ENCODE assay signal across 4 cellular contexts in genomic region chr12:8917751-8918150, GRCh38.
TF ChIP-seq lines count a peak whose summit lies in the region.

No MANE protein-coding gene starts in this region.

TF ChIP-seq in GM23338, 12 proteins besides CTCF, POLR2A, EP300 and RAD21 (continues in another document):
- TF ChIP-seq ZNF331 (CRISPR knock-in tag; IDR thresholded peaks at IDR 0.05; ENCODE audit: low read depth), result no peak
- TF ChIP-seq ZNF114 (CRISPR knock-in tag; IDR thresholded peaks at IDR 0.05), result no peak

TF ChIP-seq in IMR-90, 13 proteins besides CTCF, POLR2A, EP300 and RAD21:
- no peak for TF ChIP-seq CEBPB (IDR thresholded peaks at IDR 0.05; ENCODE audit: low read depth, low read length)
- no peak for TF ChIP-seq NFE2L2 (IDR thresholded peaks at IDR 0.05; ENCODE audit: low read depth, low read length)
- TF ChIP-seq BHLHE40 (IDR thresholded peaks at IDR 0.05; ENCODE audit: low read depth, low read length), result no peak
- TF ChIP-seq RFX5 (IDR thresholded peaks at IDR 0.05; ENCODE audit: low read depth, low read length), result no peak
- 0 out of 2 replicates have a peak, but pooled peaks have one; percentile 28 for TF ChIP-seq MAFK (IDR thresholded peaks at IDR 0.05; ENCODE audit: low read depth, low read length)
- TF ChIP-seq FOS (IDR thresholded peaks at IDR 0.05; ENCODE audit: low read depth, low read length), result no peak
- TF ChIP-seq, protein P1, sequence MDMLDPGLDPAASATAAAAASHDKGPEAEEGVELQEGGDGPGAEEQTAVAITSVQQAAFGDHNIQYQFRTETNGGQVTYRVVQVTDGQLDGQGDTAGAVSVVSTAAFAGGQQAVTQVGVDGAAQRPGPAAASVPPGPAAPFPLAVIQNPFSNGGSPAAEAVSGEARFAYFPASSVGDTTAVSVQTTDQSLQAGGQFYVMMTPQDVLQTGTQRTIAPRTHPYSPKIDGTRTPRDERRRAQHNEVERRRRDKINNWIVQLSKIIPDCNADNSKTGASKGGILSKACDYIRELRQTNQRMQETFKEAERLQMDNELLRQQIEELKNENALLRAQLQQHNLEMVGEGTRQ (IDR thresholded peaks at IDR 0.05; ENCODE audit: low read depth, low read length), result no peak
TF ChIP-seq in IMR-90: peak in this region for 1.

TF ChIP-seq in neural cell, 6 proteins besides CTCF, POLR2A, EP300 and RAD21:
- TF ChIP-seq MXI1 (conservative IDR thresholded peaks at IDR 0.05; ENCODE audit: poor library complexity, severe bottlenecking), result no peak
- no peak for TF ChIP-seq SMC3 (conservative IDR thresholded peaks at IDR 0.05; ENCODE audit: poor library complexity)
- no peak for TF ChIP-seq EZH2 (IDR thresholded peaks at IDR 0.05; ENCODE audit: borderline replicate concordance, insufficient read depth, low read length, poor library complexity, severe bottlenecking)
- no peak for TF ChIP-seq POLR2AphosphoS5 (IDR thresholded peaks at IDR 0.05)
- no peak for TF ChIP-seq TAF1 (IDR thresholded peaks at IDR 0.05; ENCODE audit: low read depth)
- TF ChIP-seq, protein P2, sequence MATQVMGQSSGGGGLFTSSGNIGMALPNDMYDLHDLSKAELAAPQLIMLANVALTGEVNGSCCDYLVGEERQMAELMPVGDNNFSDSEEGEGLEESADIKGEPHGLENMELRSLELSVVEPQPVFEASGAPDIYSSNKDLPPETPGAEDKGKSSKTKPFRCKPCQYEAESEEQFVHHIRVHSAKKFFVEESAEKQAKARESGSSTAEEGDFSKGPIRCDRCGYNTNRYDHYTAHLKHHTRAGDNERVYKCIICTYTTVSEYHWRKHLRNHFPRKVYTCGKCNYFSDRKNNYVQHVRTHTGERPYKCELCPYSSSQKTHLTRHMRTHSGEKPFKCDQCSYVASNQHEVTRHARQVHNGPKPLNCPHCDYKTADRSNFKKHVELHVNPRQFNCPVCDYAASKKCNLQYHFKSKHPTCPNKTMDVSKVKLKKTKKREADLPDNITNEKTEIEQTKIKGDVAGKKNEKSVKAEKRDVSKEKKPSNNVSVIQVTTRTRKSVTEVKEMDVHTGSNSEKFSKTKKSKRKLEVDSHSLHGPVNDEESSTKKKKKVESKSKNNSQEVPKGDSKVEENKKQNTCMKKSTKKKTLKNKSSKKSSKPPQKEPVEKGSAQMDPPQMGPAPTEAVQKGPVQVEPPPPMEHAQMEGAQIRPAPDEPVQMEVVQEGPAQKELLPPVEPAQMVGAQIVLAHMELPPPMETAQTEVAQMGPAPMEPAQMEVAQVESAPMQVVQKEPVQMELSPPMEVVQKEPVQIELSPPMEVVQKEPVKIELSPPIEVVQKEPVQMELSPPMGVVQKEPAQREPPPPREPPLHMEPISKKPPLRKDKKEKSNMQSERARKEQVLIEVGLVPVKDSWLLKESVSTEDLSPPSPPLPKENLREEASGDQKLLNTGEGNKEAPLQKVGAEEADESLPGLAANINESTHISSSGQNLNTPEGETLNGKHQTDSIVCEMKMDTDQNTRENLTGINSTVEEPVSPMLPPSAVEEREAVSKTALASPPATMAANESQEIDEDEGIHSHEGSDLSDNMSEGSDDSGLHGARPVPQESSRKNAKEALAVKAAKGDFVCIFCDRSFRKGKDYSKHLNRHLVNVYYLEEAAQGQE (IDR thresholded peaks at IDR 0.05; ENCODE audit: borderline replicate concordance), result no peak
TF ChIP-seq in neural cell: peak in this region for 0.

TF ChIP-seq in HEK293T, 16 proteins besides CTCF, POLR2A, EP300 and RAD21 (continued from another document):
- no peak for TF ChIP-seq FOXA1 (IDR thresholded peaks at IDR 0.05)
- no peak for TF ChIP-seq SUZ12 (IDR thresholded peaks at IDR 0.05)
